29 cellular contexts compared by ENCODE assay signal in genomic region chr17:27485711-27486495, GRCh38. TPM values are rescaled to one million over a fixed set of nuclear protein-coding genes. Genes with fewer than 3 reads are reported as not detected.
DNase-seq lines count a peak whose midpoint lies in the region; ATAC-seq and TF ChIP-seq lines count a peak whose summit lies in the region.
"Had no signal": no experiment of that assay in that cellular context is flagged by ENCODE, and none has a peak within 500 bp of the region (broad histone marks: within the 10 kb centered on the region; RNA-seq: fewer than 3 reads in every experiment).

No MANE protein-coding gene starts in this region.

- H3K18ac ChIP-seq in H9 (ENCODE audit: insufficient read length, low read depth, low read length): no peak overlapping the region

- H3K27ac Mint-ChIP-seq in H9 (peak overlapping the region; percentile 19 to 32 (median 21); a peak in 3 of 7 replicates), brain (peak overlapping the region in 4 of 5 experiments; percentile 6 to 62 (median 37))
- no peak overlapping the region for H3K27ac Mint-ChIP-seq in stimulated activated naive B cell treated with anti-CD40 and anti-IgM and Interleukin-4, amounts not matched to agents 10 μg/mL and 1 μg/mL and 100 μg/mL, for 72 hours
- H3K27ac Mint-ChIP-seq: activated CD4-positive, alpha-beta memory T cell treated with anti-CD3 and anti-CD28 coated beads, Interleukin-2, amount 10 ng/mL, durations not matched to agents 7 days and 5 days; activated naive CD8-positive, alpha-beta T cell; activated T-helper 2 cell treated with anti-CD3 and anti-CD28 coated beads, Interferon-gamma antibody, Interleukin-2, Interleukin-4, amounts not matched to agents 10 μg/mL and 5 μg/mL and 100 μg/mL, durations not matched to agents 14 hours and 24 hours and 36 hours; natural killer cell had no signal

- H3K4me1 Mint-ChIP-seq in H9 (peaks cover 44 to 49% of the 10 kb centered on the region in 2 experiments), brain (peaks cover 44% of the 10 kb centered on the region)
- H3K4me1 Mint-ChIP-seq in stimulated activated naive B cell treated with anti-CD40 and anti-IgM and Interleukin-4, amounts not matched to agents 10 μg/mL and 1 μg/mL and 100 μg/mL, for 72 hours: peaks cover 35 to 56% of the 10 kb centered on the region in 2 donors

- H3K4me1 ChIP-seq in H9 (ENCODE audit: insufficient read depth, low read length) (peaks cover 6% of the 10 kb centered on the region; the same call in 1 of the 2 replicates), mesodermal cell (ENCODE audit: control insufficient read depth, insufficient read depth, low read length, poor library complexity, severe bottlenecking) (peaks cover 33% of the 10 kb centered on the region)

- H3K27ac ChIP-seq in H9 (ENCODE audit: insufficient read length, low read depth, low read length) (no peak overlapping the region), mesodermal cell (ENCODE audit: low read depth, low read length, severe bottlenecking) (peak overlapping the region; percentile 5)
- H3K27ac ChIP-seq: esophagus muscularis mucosa, gastrocnemius medialis, left lung, ovary had no signal

- H3K9me3 ChIP-seq in H9 (ENCODE audit: control insufficient read depth, low read depth, low read length) (no peaks in the 10 kb centered on the region), mesodermal cell (ENCODE audit: control insufficient read depth, low read length) (no peaks in the 10 kb centered on the region)
- H3K9me3 ChIP-seq: esophagus muscularis mucosa, gastrocnemius medialis, left lung, ovary had no signal

- H2BK20ac ChIP-seq in H9 (ENCODE audit: low read depth, low read length, poor library complexity, severe bottlenecking): no peak overlapping the region

- no peak overlapping the region for H2AFZ ChIP-seq in H9 (ENCODE audit: low read length)

- no peaks in the 10 kb centered on the region for H4K20me1 ChIP-seq in H9 (ENCODE audit: control insufficient read depth, insufficient read depth, insufficient read length)

- no peak overlapping the region for H3K56ac ChIP-seq in H9 (ENCODE audit: insufficient read length, low read depth, low read length)

- no peak overlapping the region for H3T11ph ChIP-seq in H9 (ENCODE audit: low read length)

- H3K4me3 Mint-ChIP-seq in H9: no peak overlapping the region
- H3K4me3 Mint-ChIP-seq in brain: no peak overlapping the region
- no peak overlapping the region for H3K4me3 Mint-ChIP-seq in stimulated activated naive B cell treated with anti-CD40 and anti-IgM and Interleukin-4, amounts not matched to agents 10 μg/mL and 1 μg/mL and 100 μg/mL, for 72 hours
- H3K4me3 Mint-ChIP-seq: activated CD4-positive, alpha-beta memory T cell treated with anti-CD3 and anti-CD28 coated beads, Interleukin-2, amount 10 ng/mL, durations not matched to agents 7 days and 5 days; activated naive CD8-positive, alpha-beta T cell; CD4-positive, CD25-positive, alpha-beta regulatory T cell; natural killer cell had no signal

- no peak overlapping the region for H2BK5ac ChIP-seq in H9 (ENCODE audit: insufficient read length, low read length)

- H4K91ac ChIP-seq in H9 (ENCODE audit: insufficient read length, low read depth, low read length): no peak overlapping the region

- H2BK120ac ChIP-seq in H9 (ENCODE audit: low read depth, low read length, poor library complexity, severe bottlenecking): no peak overlapping the region

- peaks cover 8% of the 10 kb centered on the region for H3K79me1 ChIP-seq in H9 (ENCODE audit: insufficient read depth, low read depth, low read length, poor library complexity, severe bottlenecking)

- H2BK15ac ChIP-seq in H9 (ENCODE audit: low read depth, low read length): no peak overlapping the region

- no peak overlapping the region for H3K14ac ChIP-seq in H9 (ENCODE audit: insufficient read depth, low read length)

- no CpG with 5 or more reads among the region's 8 CpGs for WGBS in H9 (ENCODE audit: extremely low coverage, insufficient read length, low lambda C conversion rate)
- 87 to 98% methylated on average over 5 to 6 of the region's 8 CpGs for WGBS in mesodermal cell (ENCODE audit: insufficient coverage in 2 of 2), 2 experiments

- ATAC-seq in stimulated activated naive B cell treated with anti-CD40 and anti-IgM and Interleukin-4, amounts not matched to agents 10 μg/mL and 1 μg/mL and 100 μg/mL, for 72 hours (replicated peaks): peak; percentile 5 to 37
- ATAC-seq in HG02571 (IDR thresholded peaks at IDR 0.05; ENCODE audit: unreplicated experiment): no peak
- ATAC-seq: gastrocnemius medialis, GM12878, left lung, natural killer cell had no signal

- no peak overlapping the region for H3K23ac ChIP-seq in H9 (ENCODE audit: insufficient read length, low read depth, low read length)

- H3K4ac ChIP-seq in H9 (ENCODE audit: low read depth, low read length): no peak overlapping the region

- H2AK5ac ChIP-seq in H9 (ENCODE audit: insufficient read length, low read length): no peak overlapping the region

- no peaks in the 10 kb centered on the region for H3K27me3 Mint-ChIP-seq in H9 (ENCODE audit: low read depth)
- peaks cover 4% of the 10 kb centered on the region for H3K27me3 Mint-ChIP-seq in brain
- H3K27me3 Mint-ChIP-seq in stimulated activated naive B cell treated with anti-CD40 and anti-IgM and Interleukin-4, amounts not matched to agents 10 μg/mL and 1 μg/mL and 100 μg/mL, for 72 hours: no peaks in the 10 kb centered on the region
- H3K27me3 Mint-ChIP-seq: activated CD4-positive, alpha-beta memory T cell treated with anti-CD3 and anti-CD28 coated beads, Interleukin-2, amount 10 ng/mL, durations not matched to agents 7 days and 5 days; activated naive CD8-positive, alpha-beta T cell; CD4-positive, CD25-positive, alpha-beta regulatory T cell had no signal

- no peak for TF ChIP-seq CTCF in H9 (conservative IDR thresholded peaks at IDR 0.05)
- no peak for TF ChIP-seq CTCF in brain (conservative IDR thresholded peaks at IDR 0.05)

- H3K23me2 ChIP-seq in H9 (ENCODE audit: insufficient read length, low read depth, low read length, poor library complexity, severe bottlenecking): no peaks in the 10 kb centered on the region

- H3K9ac ChIP-seq in H9 (ENCODE audit: extremely low read depth, insufficient read length, low read length): no peak overlapping the region

- no peak overlapping the region for H3K4me2 ChIP-seq in H9 (ENCODE audit: insufficient read depth, insufficient read length, low read length)

- DNase-seq in H9 (no peak), NCI-H1694 (lab: John Stamatoyannopoulos, UW) (no peak), RKO (ENCODE audit: low spot score) (no peak)
- DNase-seq in stimulated activated naive B cell treated with anti-CD40 and anti-IgM and Interleukin-4, amounts not matched to agents 10 μg/mL and 1 μg/mL and 100 μg/mL, for 72 hours: no peak
- DNase-seq in stimulated activated CD4-positive, alpha-beta T cell treated with anti-CD3 and anti-CD28 coated beads, Interleukin-15, amount 100 ng/mL, for 24 hours: no peak
- DNase-seq: activated CD4-positive, alpha-beta memory T cell treated with anti-CD3 and anti-CD28 coated beads, Interleukin-2, amount 10 ng/mL, durations not matched to agents 7 days and 5 days; activated CD4-positive, alpha-beta T cell treated with anti-CD3 and anti-CD28 coated beads for 1 hour; aorta; caudate nucleus; CD4-positive, CD25-positive, alpha-beta regulatory T cell; gastrocnemius medialis; hippocampal formation; left lung; midbrain; natural killer cell; NCI-H2081 treated with DMSO at 0.1 percent for 48 hours; NCI-H748 treated with DMSO at 0.1 percent for 48 hours; ovary; retina; small intestine; substantia nigra; T-helper 1 cell had no signal

- no peak overlapping the region for H3K4me3 ChIP-seq in mesodermal cell (ENCODE audit: extremely low read depth, insufficient read depth, low read length, poor library complexity, severe bottlenecking)
- H3K4me3 ChIP-seq: esophagus muscularis mucosa, gastrocnemius medialis, GM12878, left lung, ovary had no signal

- H3K27me3 ChIP-seq in H9 (ENCODE audit: insufficient read depth, low read length): no peaks in the 10 kb centered on the region
- H3K27me3 ChIP-seq: esophagus muscularis mucosa, gastrocnemius medialis, left lung, ovary had no signal

- no peak overlapping the region for H4K8ac ChIP-seq in H9 (replicated peaks; ENCODE audit: insufficient read length, low read depth, low read length)

- H2BK12ac ChIP-seq in H9 (ENCODE audit: insufficient read length, low read depth, low read length): no peak overlapping the region

- H3K36me3 Mint-ChIP-seq in H9 (ENCODE audit: insufficient read depth in 1 of 3, low read depth in 3 of 3) (peaks cover 8 to 15% (median 14%) of the 10 kb centered on the region in 3 experiments; a peak in 6 of 7 replicates), brain (peaks cover 23% of the 10 kb centered on the region)
- peaks cover 10 to 15% of the 10 kb centered on the region in 2 donors for H3K36me3 Mint-ChIP-seq in stimulated activated naive B cell treated with anti-CD40 and anti-IgM and Interleukin-4, amounts not matched to agents 10 μg/mL and 1 μg/mL and 100 μg/mL, for 72 hours
- H3K36me3 Mint-ChIP-seq: natural killer cell had no signal

- H4K5ac ChIP-seq in H9 (ENCODE audit: insufficient read length, low read depth, low read length): no peak overlapping the region

- H3K9me3 Mint-ChIP-seq in H9 (no peaks in the 10 kb centered on the region; a peak in 1 of 5 replicates), brain (no peaks in the 10 kb centered on the region)
- no peaks in the 10 kb centered on the region for H3K9me3 Mint-ChIP-seq in stimulated activated naive B cell treated with anti-CD40 and anti-IgM and Interleukin-4, amounts not matched to agents 10 μg/mL and 1 μg/mL and 100 μg/mL, for 72 hours
- H3K9me3 Mint-ChIP-seq: activated CD4-positive, alpha-beta memory T cell treated with anti-CD3 and anti-CD28 coated beads, Interleukin-2, amount 10 ng/mL, durations not matched to agents 7 days and 5 days; activated T-helper 2 cell treated with anti-CD3 and anti-CD28 coated beads, Interferon-gamma antibody, Interleukin-2, Interleukin-4, amounts not matched to agents 10 μg/mL and 5 μg/mL and 100 μg/mL, durations not matched to agents 14 hours and 24 hours and 36 hours; CD4-positive, CD25-positive, alpha-beta regulatory T cell; natural killer cell had no signal

- peaks cover 8% of the 10 kb centered on the region; the same call in 1 of the 2 replicates for H3K79me2 ChIP-seq in H9 (ENCODE audit: insufficient read depth, low read length)

- peaks cover 6% of the 10 kb centered on the region for H3K36me3 ChIP-seq in mesodermal cell (ENCODE audit: control insufficient read depth, insufficient read depth, low read length)
- H3K36me3 ChIP-seq: esophagus muscularis mucosa, gastrocnemius medialis, left lung, ovary had no signal

RNA-seq across cellular contexts. Expression of gene KSR1, which starts 29.7 kb away (rescaled TPM):
- total RNA-seq in H9 (2021): 43.5 and 44.9 TPM in 2 replicates
- polyA plus RNA-seq in brain (ENCODE audit: insufficient read depth, low read depth, low replicate concordance): 12.5 TPM
- 37.3 TPM for polyA plus RNA-seq in mesodermal cell (2013, experiment 1 of 2)
- polyA plus RNA-seq in mesodermal cell (2013, experiment 2 of 2): 34.7 TPM
